ENCODE assay signal across 20 cellular contexts in genomic region chr1:41215623-41216022, GRCh38. TPM values are rescaled to one million over a fixed set of nuclear protein-coding genes. Genes with fewer than 3 reads are reported as not detected.
DNase-seq lines count a peak whose midpoint lies in the region; ATAC-seq and TF ChIP-seq lines count a peak whose summit lies in the region.
"Had no signal": no experiment of that assay in that cellular context is flagged by ENCODE, and none has a peak within 500 bp of the region (broad histone marks: within the 10 kb centered on the region; RNA-seq: fewer than 3 reads in every experiment).

No MANE protein-coding gene starts in this region.

- H3K4me3 Mint-ChIP-seq in dendritic cell treated with granulocyte-macrophage colony-stimulating factor and Interleukin-4, amounts not matched to agents 40 ng/mL and 50 ng/mL, for 4 days = no peak overlapping the region
- H3K4me3 Mint-ChIP-seq: B cell; CD4-positive, alpha-beta T cell; CD8-positive, alpha-beta memory T cell; GM23338; H9 had no signal

- TF ChIP-seq CTCF in 22Rv1 (IDR thresholded peaks at IDR 0.05) = no peak
- TF ChIP-seq CTCF in Loucy (conservative IDR thresholded peaks at IDR 0.05; ENCODE audit: low read length) = no peak
- no peak for TF ChIP-seq CTCF in PC-3 (conservative IDR thresholded peaks at IDR 0.05; ENCODE audit: low read depth, low read length)

- no peak overlapping the region for H3K9ac ChIP-seq in Loucy (ENCODE audit: low read depth, low read length, poor library complexity, severe bottlenecking)
- no peak overlapping the region for H3K9ac ChIP-seq in PC-3 (ENCODE audit: low read length)
- H3K9ac ChIP-seq: BLaER1 had no signal

- H3K4me1 ChIP-seq in Loucy (ENCODE audit: insufficient read depth, low read length, poor library complexity, severe bottlenecking) = peaks cover 59% of the 10 kb centered on the region
- H3K4me1 ChIP-seq in PC-3 (ENCODE audit: insufficient read depth, low read length) = peaks cover 13% of the 10 kb centered on the region
- H3K4me1 ChIP-seq: BLaER1 had no signal

- H4K20me1 ChIP-seq in Loucy (ENCODE audit: insufficient read depth, low read length, poor library complexity, severe bottlenecking) = peaks cover 7% of the 10 kb centered on the region
- no peaks in the 10 kb centered on the region for H4K20me1 ChIP-seq in PC-3 (ENCODE audit: low read length)

- peaks cover 89% of the 10 kb centered on the region for H3K79me2 ChIP-seq in Loucy (ENCODE audit: insufficient read depth, low read length)
- H3K79me2 ChIP-seq in PC-3 (ENCODE audit: low read length) = 0 out of 2 replicates have a peak, but pooled peaks cover 9% of the 10 kb centered on the region

- no peaks in the 10 kb centered on the region for H3K36me3 Mint-ChIP-seq in dendritic cell treated with granulocyte-macrophage colony-stimulating factor and Interleukin-4, amounts not matched to agents 40 ng/mL and 50 ng/mL, for 4 days (ENCODE audit: low read depth)
- H3K36me3 Mint-ChIP-seq in activated naive CD4-positive, alpha-beta T cell treated with anti-CD3 and anti-CD28 coated beads, Interleukin-2, amount 50 U/mL, for 72 hours = peaks cover 30 to 41% of the 10 kb centered on the region in 2 donors

- peak overlapping the region; percentile 0 for H3K4me2 ChIP-seq in Loucy (ENCODE audit: low read depth, low read length, poor library complexity, severe bottlenecking)
- H3K4me2 ChIP-seq in PC-3 (ENCODE audit: low read length) = no peak overlapping the region
- H3K4me2 ChIP-seq: BLaER1, GM23338 had no signal

- CTCF ChIA-PET in PC-3 (lab: Charles Lee) = no interaction called here

- H3K9me3 Mint-ChIP-seq in dendritic cell treated with granulocyte-macrophage colony-stimulating factor and Interleukin-4, amounts not matched to agents 40 ng/mL and 50 ng/mL, for 4 days = peaks cover 20% of the 10 kb centered on the region
- peaks cover 6 to 19% of the 10 kb centered on the region in 2 donors for H3K9me3 Mint-ChIP-seq in activated naive CD4-positive, alpha-beta T cell treated with anti-CD3 and anti-CD28 coated beads, Interleukin-2, amount 50 U/mL, for 72 hours

- no TSS peak for BruUV-seq in PC-3 (replicated peaks; lab: Mats Ljungman, UMichigan)

- DNase-seq in PC-3 (peak; percentile 37), CD1c-positive myeloid dendritic cell (ENCODE audit: extremely low spot score) (no peak), A172 (ENCODE audit: low spot score) (no peak)
- DNase-seq in activated naive CD4-positive, alpha-beta T cell treated with anti-CD3 and anti-CD28 coated beads, Interleukin-2, amount 50 U/mL, for 72 hours (ENCODE audit: low spot score in 2 of 2) = no peak
- DNase-seq: CD4-positive, alpha-beta T cell; CD8-positive, alpha-beta memory T cell; DMS 273 treated with DMSO at 0.1 percent for 48 hours; DMS79; EL; GDM1; H9 had no signal

- POLR2A ChIA-PET in PC-3 (lab: Charles Lee; ENCODE audit: unreplicated experiment) = interaction anchor here (0.7 kb wide), 1 partner anchor 60 kb away, joined by 3 read pairs; no protein-coding TSS in a partner anchor

- H3K9me3 ChIP-seq in Loucy (ENCODE audit: insufficient read depth, low read depth, low read length) (peaks cover 24% of the 10 kb centered on the region; the same call in 1 of the 2 replicates), PC-3 (ENCODE audit: low read length) (no peaks in the 10 kb centered on the region)

- H3K9me2 ChIP-seq in Loucy (replicated peaks; ENCODE audit: low read depth, low read length) (no peaks in the 10 kb centered on the region), PC-3 (replicated peaks; ENCODE audit: low read length) (no peaks in the 10 kb centered on the region)

- no peak overlapping the region for H2AFZ ChIP-seq in Loucy (ENCODE audit: low read length)
- H2AFZ ChIP-seq in PC-3 (ENCODE audit: low read length) = no peak overlapping the region
- H2AFZ ChIP-seq: GM23338 had no signal

- ATAC-seq in PC-3 = peak; percentile 99
- ATAC-seq in activated naive CD4-positive, alpha-beta T cell treated with anti-CD3 and anti-CD28 coated beads, Interleukin-2, amount 50 U/mL, for 72 hours = no peak
- ATAC-seq: GM12878, GM23338, HCT116 had no signal

- H3K27me3 Mint-ChIP-seq in dendritic cell treated with granulocyte-macrophage colony-stimulating factor and Interleukin-4, amounts not matched to agents 40 ng/mL and 50 ng/mL, for 4 days = no peaks in the 10 kb centered on the region
- H3K27me3 Mint-ChIP-seq: B cell; CD4-positive, alpha-beta T cell; CD8-positive, alpha-beta memory T cell had no signal

- H3K4me3 ChIP-seq in Loucy (ENCODE audit: low read length, poor library complexity, severe bottlenecking) (no peak overlapping the region), PC-3 (ENCODE audit: low read length) (no peak overlapping the region)
- H3K4me3 ChIP-seq: BLaER1, GM12878, GM23338 had no signal

- H3K36me3 ChIP-seq in Loucy (ENCODE audit: insufficient read depth, low read length) (peaks cover 27% of the 10 kb centered on the region), PC-3 (ENCODE audit: low read depth, low read length) (peaks cover 13% of the 10 kb centered on the region)

- H3K27me3 ChIP-seq in Loucy (ENCODE audit: insufficient read depth, low read length, poor library complexity, severe bottlenecking) (no peaks in the 10 kb centered on the region), PC-3 (ENCODE audit: low read length) (no peaks in the 10 kb centered on the region)
- H3K27me3 ChIP-seq: BLaER1 had no signal

- peak overlapping the region; percentile 27 for H3K27ac ChIP-seq in 22Rv1
- H3K27ac ChIP-seq in PC-3 (ENCODE audit: low read length) = no peak overlapping the region
- H3K27ac ChIP-seq: BLaER1, C4-2B had no signal

- intact Hi-C loops in PC-3 (cut with micrococcal nuclease) = no loop called here
- intact Hi-C loops in dendritic cell treated with granulocyte-macrophage colony-stimulating factor and Interleukin-4, amounts not matched to agents 40 ng/mL and 50 ng/mL, for 4 days (cut with micrococcal nuclease) = no loop called here

- H3F3A ChIP-seq in Loucy (ENCODE audit: low read depth) = no peaks in the 10 kb centered on the region
- H3F3A ChIP-seq in PC-3 (ENCODE audit: low read length, unreplicated experiment) = no peaks in the 10 kb centered on the region

- peak overlapping the region; percentile 54 for H3K27ac Mint-ChIP-seq in dendritic cell treated with granulocyte-macrophage colony-stimulating factor and Interleukin-4, amounts not matched to agents 40 ng/mL and 50 ng/mL, for 4 days
- no peak overlapping the region for H3K27ac Mint-ChIP-seq in activated naive CD4-positive, alpha-beta T cell treated with anti-CD3 and anti-CD28 coated beads, Interleukin-2, amount 50 U/mL, for 72 hours
- H3K27ac Mint-ChIP-seq: B cell; CD4-positive, alpha-beta T cell; GM23338; H9 had no signal

- peaks cover 12% of the 10 kb centered on the region for H3K4me1 Mint-ChIP-seq in dendritic cell treated with granulocyte-macrophage colony-stimulating factor and Interleukin-4, amounts not matched to agents 40 ng/mL and 50 ng/mL, for 4 days (ENCODE audit: low read depth)
- H3K4me1 Mint-ChIP-seq: GM23338 had no signal

RNA-seq across cellular contexts. Expression of gene SCMH1, which starts 26.5 kb away (rescaled TPM):
- 33.6 and 36.5 TPM in 2 replicates for total RNA-seq in PC-3 (2014; rRNA removed)
- total RNA-seq in A172 (2014; rRNA removed; shearing (Covaris generic)) = 17.4 and 18.0 TPM in 2 replicates
- total RNA-seq in activated naive CD4-positive, alpha-beta T cell treated with anti-CD3 and anti-CD28 coated beads, Interleukin-2, amount 50 U/mL, for 72 hours = 10 to 100 TPM; 18.0 to 24.3 TPM
